15 cellular contexts compared by ENCODE assay signal in the genomic region with DNA sequence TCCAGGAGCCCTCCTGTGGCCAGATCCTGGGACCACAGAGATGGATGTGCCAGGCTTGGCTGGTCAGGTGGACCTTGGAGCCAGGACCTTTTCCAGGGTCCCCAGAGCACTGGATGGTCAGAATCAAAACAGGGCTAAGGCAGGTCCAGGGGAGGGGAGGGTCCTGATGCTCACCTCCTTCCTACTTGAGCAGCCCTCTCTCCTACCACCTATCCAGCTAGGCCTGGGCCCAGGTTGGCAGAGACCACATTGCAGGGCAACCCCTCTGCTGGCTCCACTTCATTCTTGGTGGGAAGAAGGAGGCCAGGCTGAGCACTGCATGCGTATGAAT. TPM values are rescaled to one million over a fixed set of nuclear protein-coding genes. Genes with fewer than 3 reads are reported as not detected.
DNase-seq lines count a peak whose midpoint lies in the region; ATAC-seq and TF ChIP-seq lines count a peak whose summit lies in the region.
"Had no signal": no experiment of that assay in that cellular context is flagged by ENCODE, and none has a peak within 500 bp of the region (broad histone marks: within the 10 kb centered on the region; RNA-seq: fewer than 3 reads in every experiment).

No MANE protein-coding gene starts in this region.

- no peak for ATAC-seq in activated naive CD4-positive, alpha-beta T cell treated with anti-CD3 and anti-CD28 coated beads, Interleukin-2, amount 50 U/mL, for 72 hours
- ATAC-seq in foreskin keratinocyte (no peak), upper lobe of right lung (no peak), HG02884 (IDR thresholded peaks at IDR 0.05; ENCODE audit: unreplicated experiment) (no peak)
- no peak for ATAC-seq in activated CD4-positive, CD25-positive, alpha-beta regulatory T cell treated with anti-CD3 and anti-CD28 coated beads, Interleukin-2, amount 50 U/mL, for 24 hours

- H3K4me3 ChIP-seq in OCI-LY3 (ENCODE audit: low read length) (no peak overlapping the region), upper lobe of right lung (no peak overlapping the region)
- H3K4me3 ChIP-seq: right atrium auricular region had no signal

- H4K20me1 ChIP-seq in OCI-LY3 (ENCODE audit: insufficient read depth, low read length), result no peaks in the 10 kb centered on the region

- no peaks in the 10 kb centered on the region for H3K9me3 Mint-ChIP-seq in activated naive CD4-positive, alpha-beta T cell treated with anti-CD3 and anti-CD28 coated beads, Interleukin-2, amount 50 U/mL, for 72 hours

- H3K36me3 ChIP-seq in OCI-LY3 (replicated peaks; ENCODE audit: low read depth, low read length), result no peaks in the 10 kb centered on the region
- no peaks in the 10 kb centered on the region for H3K36me3 ChIP-seq in upper lobe of right lung
- H3K36me3 ChIP-seq: neutrophil, right atrium auricular region had no signal

- H3K4me2 ChIP-seq in OCI-LY3 (ENCODE audit: low read length), result peak overlapping the region; percentile 98

- TF ChIP-seq CTCF in OCI-LY3 (IDR thresholded peaks at IDR 0.05; ENCODE audit: low read depth, low read length), result no peak
- peak; percentile 3 for TF ChIP-seq CTCF in foreskin keratinocyte (conservative IDR thresholded peaks at IDR 0.05)
- no peak for TF ChIP-seq CTCF in upper lobe of right lung (IDR thresholded peaks at IDR 0.05)

- intact Hi-C loops in upper lobe of right lung (cut with DNase I), result no loop called here

- H3K27ac ChIP-seq in OCI-LY3 (ENCODE audit: low read length) (no peak overlapping the region), foreskin keratinocyte (no peak overlapping the region), upper lobe of right lung (no peak overlapping the region)
- H3K27ac ChIP-seq: neutrophil, right atrium auricular region had no signal

- no peaks in the 10 kb centered on the region for H3K27me3 ChIP-seq in OCI-LY3 (ENCODE audit: low read depth, low read length)
- H3K27me3 ChIP-seq in foreskin keratinocyte, result no peaks in the 10 kb centered on the region
- no peaks in the 10 kb centered on the region for H3K27me3 ChIP-seq in upper lobe of right lung
- H3K27me3 ChIP-seq: heart right ventricle, neutrophil, right atrium auricular region had no signal

- H3K36me3 Mint-ChIP-seq in activated naive CD4-positive, alpha-beta T cell treated with anti-CD3 and anti-CD28 coated beads, Interleukin-2, amount 50 U/mL, for 72 hours, result no peaks in the 10 kb centered on the region

- H3K4me1 ChIP-seq in OCI-LY3 (ENCODE audit: low read length), result peaks cover 12% of the 10 kb centered on the region
- H3K4me1 ChIP-seq in foreskin keratinocyte, result no peaks in the 10 kb centered on the region
- peaks cover 10% of the 10 kb centered on the region for H3K4me1 ChIP-seq in upper lobe of right lung

- peak overlapping the region; percentile 3 to 68 for H3K27ac Mint-ChIP-seq in activated naive CD4-positive, alpha-beta T cell treated with anti-CD3 and anti-CD28 coated beads, Interleukin-2, amount 50 U/mL, for 72 hours

- no peak overlapping the region for H3K9ac ChIP-seq in OCI-LY3 (ENCODE audit: low read length)

- H3K9me3 ChIP-seq in OCI-LY3 (ENCODE audit: insufficient read depth, low read length) (no peaks in the 10 kb centered on the region), upper lobe of right lung (no peaks in the 10 kb centered on the region)
- H3K9me3 ChIP-seq: heart right ventricle, neutrophil, right atrium auricular region had no signal

- no peaks in the 10 kb centered on the region for H3K79me2 ChIP-seq in OCI-LY3 (ENCODE audit: low read length)

- no peak overlapping the region for H2AFZ ChIP-seq in OCI-LY3 (ENCODE audit: low read depth, low read length)

- no peak for DNase-seq in activated naive CD4-positive, alpha-beta T cell treated with anti-CD3 and anti-CD28 coated beads, Interleukin-2, amount 50 U/mL, for 72 hours (ENCODE audit: low spot score in 2 of 2)
- DNase-seq in activated naive CD4-positive, alpha-beta T cell treated with Interleukin-2 at 50 U/mL for 16 hours, result no peak
- DNase-seq in foreskin keratinocyte (no peak), upper lobe of right lung (peak; percentile 39)
- DNase-seq: activated CD4-positive, alpha-beta T cell treated with anti-CD3 and anti-CD28 coated beads, Interleukin-2, amount 50 U/mL, for 48 hours; activated naive CD4-positive, alpha-beta T cell; heart right ventricle; NCI-H345; SHP77; stimulated activated CD4-positive, alpha-beta T cell treated with anti-CD3 and anti-CD28 coated beads, Interleukin-1b, Interleukin-23, amount 100 ng/mL, for 48 hours had no signal

RNA-seq across cellular contexts. Expression of a gene that starts 28.5 kb away (rescaled TPM):
- 10 to 100 TPM; 19.6 to 23.3 TPM for total RNA-seq in activated naive CD4-positive, alpha-beta T cell treated with anti-CD3 and anti-CD28 coated beads, Interleukin-2, amount 50 U/mL, for 72 hours
- total RNA-seq in foreskin keratinocyte, result 8.1 and 8.2 TPM in 2 replicates
- 1.6 and 2.1 TPM in 2 replicates for polyA plus RNA-seq in foreskin keratinocyte
- 17.2 TPM for total RNA-seq in upper lobe of right lung

RNA-seq across cellular contexts. Expression of a gene that starts 55.9 kb away (rescaled TPM):
- total RNA-seq in activated naive CD4-positive, alpha-beta T cell treated with anti-CD3 and anti-CD28 coated beads, Interleukin-2, amount 50 U/mL, for 72 hours, result 10 to 100 TPM; 19.5 to 38.3 TPM
- total RNA-seq in foreskin keratinocyte, result 30.1 and 36.0 TPM in 2 replicates
- polyA plus RNA-seq in foreskin keratinocyte, result 27.9 and 34.1 TPM in 2 replicates
- 20.6 TPM for total RNA-seq in upper lobe of right lung
